In the genomic region with DNA sequence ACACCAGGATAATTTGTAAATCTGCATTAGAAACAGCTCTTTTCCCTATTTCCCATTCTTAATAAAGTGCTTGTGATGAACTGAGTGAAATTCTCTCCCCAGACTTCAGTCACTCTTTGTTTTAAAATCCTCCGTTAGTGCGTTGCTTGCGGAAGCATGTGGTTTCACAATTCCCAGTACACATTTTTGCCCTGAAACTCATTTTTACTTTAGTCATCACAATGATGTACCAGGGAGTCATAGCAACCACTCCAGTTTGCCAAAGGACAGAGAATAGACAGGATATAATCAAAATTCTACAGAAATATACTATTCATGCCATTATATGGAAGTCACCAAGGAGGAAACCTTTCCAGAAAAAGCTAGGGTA, we compare ENCODE assay signal across 9 cellular contexts. TPM values are rescaled to one million over a fixed set of nuclear protein-coding genes. Genes with fewer than 3 reads are reported as not detected.
A peak's percentile ranks its signal among the peaks of the same experiment; 100 is the strongest.
DNase-seq lines count a peak whose midpoint lies in the region; ATAC-seq and TF ChIP-seq lines count a peak whose summit lies in the region.
"Had no signal": no experiment of that assay in that cellular context is flagged by ENCODE, and none has a peak within 500 bp of the region (broad histone marks: within the 10 kb centered on the region; RNA-seq: fewer than 3 reads in every experiment).

No MANE protein-coding gene starts in this region.

- H4K91ac ChIP-seq in mesenchymal stem cell (ENCODE audit: low read length), result no peak overlapping the region

- peak overlapping the region; percentile 92 for H3K9ac ChIP-seq in mesenchymal stem cell (ENCODE audit: low read length)

- WGBS in esophagus muscularis mucosa, result 50% methylated on average over 3 of the region's 3 CpGs
- 38% methylated on average over 3 of the region's 3 CpGs for WGBS in mesenchymal stem cell
- 42 to 76% methylated on average over 3 of the region's 3 CpGs for WGBS in aorta, 2 donors

- no peak overlapping the region for H2BK12ac ChIP-seq in mesenchymal stem cell (ENCODE audit: low read length in 2 of 2)

- TF ChIP-seq EP300 in esophagus muscularis mucosa (IDR thresholded peaks at IDR 0.05), result no peak

- no peak for DNase-seq in Right ventricle myocardium inferior (ENCODE audit: missing footprints)
- DNase-seq in cardiac septum (ENCODE audit: low spot score), result no peak
- DNase-seq in esophagus muscularis mucosa (ENCODE audit: extremely low spot score), result no peak
- peak; percentile 91 for DNase-seq in mesenchymal stem cell
- DNase-seq in aorta, result no peak
- DNase-seq in HuH-7 (ENCODE audit: low spot score), result no peak
- DNase-seq: activated naive CD8-positive, alpha-beta T cell treated with anti-CD3 and anti-CD28 coated beads for 36 hours had no signal

- H3K9me3 ChIP-seq in esophagus muscularis mucosa (no peaks in the 10 kb centered on the region), mesenchymal stem cell (ENCODE audit: control insufficient read depth, low read length) (no peaks in the 10 kb centered on the region), aorta (ENCODE audit: control insufficient read depth, low read length) (no peaks in the 10 kb centered on the region)

- no peak overlapping the region for H3K14ac ChIP-seq in mesenchymal stem cell (ENCODE audit: low read length in 2 of 2)

- peak overlapping the region; percentile 48 to 65 (median 58) for H3K27ac ChIP-seq in esophagus muscularis mucosa (replicated peaks in 1 of 4)
- H3K27ac ChIP-seq in mesenchymal stem cell (ENCODE audit: low read length, poor library complexity, severe bottlenecking), result no peak overlapping the region
- no peak overlapping the region for H3K27ac ChIP-seq in aorta (ENCODE audit: low read depth in 1 of 2, low read length in 2 of 2)

- TF ChIP-seq POLR2A in esophagus muscularis mucosa (IDR thresholded peaks at IDR 0.05; ENCODE audit: low read depth), result no peak

- H2BK5ac ChIP-seq in mesenchymal stem cell (ENCODE audit: low read depth, low read length, poor library complexity, severe bottlenecking), result no peak overlapping the region

- ATAC-seq in Right ventricle myocardium inferior (peak; percentile 90), aorta (ENCODE audit: low FRiP score) (peak; percentile 76), GM19035 (IDR thresholded peaks at IDR 0.05; ENCODE audit: unreplicated experiment) (no peak), GM19452 (IDR thresholded peaks at IDR 0.05; ENCODE audit: unreplicated experiment) (no peak)

- H3K79me1 ChIP-seq in mesenchymal stem cell (replicated peaks; ENCODE audit: low read length, poor library complexity, severe bottlenecking), result no peaks in the 10 kb centered on the region

- no peak overlapping the region for H3K18ac ChIP-seq in mesenchymal stem cell (ENCODE audit: low read depth in 1 of 2, low read length in 2 of 2)

- no peak for TF ChIP-seq CTCF in esophagus muscularis mucosa (IDR thresholded peaks at IDR 0.05)

- H3K4ac ChIP-seq in mesenchymal stem cell (ENCODE audit: low read depth in 1 of 2, low read length in 2 of 2), result no peak overlapping the region

- intact Hi-C loops in Right ventricle myocardium inferior (cut with DNase I), result no loop called here
- intact Hi-C loops in cardiac septum (cut with DNase I), result loop anchor here (5.0 kb wide), 1 partner anchor 45 kb away; no protein-coding TSS in a partner anchor
- intact Hi-C loops in esophagus muscularis mucosa (cut with DNase I), result no loop called here
- intact Hi-C loops in aorta (cut with DNase I), result no loop called here

- H2AFZ ChIP-seq in mesenchymal stem cell (ENCODE audit: low read depth, low read length), result no peak overlapping the region

- H2BK15ac ChIP-seq in mesenchymal stem cell (ENCODE audit: low read depth, poor library complexity, severe bottlenecking), result no peak overlapping the region

- peaks cover 16 to 19% (median 17%) of the 10 kb centered on the region in 4 donors for H3K4me1 ChIP-seq in esophagus muscularis mucosa
- no peaks in the 10 kb centered on the region for H3K4me1 ChIP-seq in mesenchymal stem cell (ENCODE audit: control insufficient read depth, insufficient read depth, low read depth, low read length)
- H3K4me1 ChIP-seq in aorta (ENCODE audit: control insufficient read depth in 1 of 2, insufficient read depth in 2 of 2, low read length in 2 of 2), result peaks cover 0 to 3% of the 10 kb centered on the region in 2 donors

- H3K27me3 ChIP-seq in esophagus muscularis mucosa, result no peaks in the 10 kb centered on the region
- no peaks in the 10 kb centered on the region for H3K27me3 ChIP-seq in mesenchymal stem cell (ENCODE audit: control insufficient read depth in 1 of 2, insufficient read depth in 1 of 2, low read length in 2 of 2)
- no peaks in the 10 kb centered on the region for H3K27me3 ChIP-seq in aorta (ENCODE audit: control insufficient read depth in 1 of 2, insufficient read depth in 2 of 2, low read length in 1 of 2)

- H3K23ac ChIP-seq in mesenchymal stem cell (ENCODE audit: low read length in 2 of 2), result no peak overlapping the region

- H3K36me3 ChIP-seq in esophagus muscularis mucosa, result no peaks in the 10 kb centered on the region
- no peaks in the 10 kb centered on the region for H3K36me3 ChIP-seq in mesenchymal stem cell (ENCODE audit: control insufficient read depth in 1 of 2, insufficient read depth in 2 of 2, low read depth in 1 of 2, low read length in 2 of 2)
- H3K36me3 ChIP-seq in aorta (ENCODE audit: control insufficient read depth in 1 of 2, insufficient read depth in 2 of 2, low read length in 1 of 2), result no peaks in the 10 kb centered on the region

- no peak overlapping the region for H2AK5ac ChIP-seq in mesenchymal stem cell (ENCODE audit: low read length, severe bottlenecking)

- H3K4me3 ChIP-seq in esophagus muscularis mucosa (no peak overlapping the region), mesenchymal stem cell (ENCODE audit: insufficient read depth in 1 of 2, low read depth in 1 of 2, low read length in 2 of 2) (peak overlapping the region in 1 of 2 experiments; percentile 29), aorta (ENCODE audit: low read length in 2 of 2) (no peak overlapping the region)

- H2BK120ac ChIP-seq in mesenchymal stem cell (ENCODE audit: low read depth, low read length), result no peak overlapping the region

- H3K4me2 ChIP-seq in mesenchymal stem cell (ENCODE audit: low read length, poor library complexity, severe bottlenecking), result no peak overlapping the region

- H4K8ac ChIP-seq in mesenchymal stem cell (ENCODE audit: low read length), result no peak overlapping the region

RNA-seq across cellular contexts. Expression of a gene that starts 57.9 kb away (rescaled TPM):
- 1.5 TPM for total RNA-seq in Right ventricle myocardium inferior
- total RNA-seq in cardiac septum, result 3.2 TPM
- total RNA-seq in esophagus muscularis mucosa, result 1 to 10 TPM; 4.3 to 9.1 (median 6.4) TPM
- 0.70 TPM for polyA plus RNA-seq in mesenchymal stem cell (2013, experiment 1 of 2)
- 0.75 TPM for polyA plus RNA-seq in mesenchymal stem cell (2013, experiment 2 of 2)
- total RNA-seq in aorta, result 1 to 10 TPM; 7.4 to 9.0 TPM
- polyA plus RNA-seq in aorta, result 1 to 10 TPM in 1 of 2 donors, under 1 TPM in 1; 0.50 to 3.8 TPM

Comparison
In these comparisons a context has a peak if more than half of its experiments do, and no peak if none do; other contexts are left out.
1. ATAC-seq: peak in Right ventricle myocardium inferior (single experiment) and aorta (single experiment); none in GM19035 (single experiment) and GM19452 (single experiment).
2. H3K27ac ChIP-seq: peak in esophagus muscularis mucosa (4 of 4); none in mesenchymal stem cell (single experiment) and aorta (0 of 2).